Comparison of ENCODE assay signal across 36 cellular contexts in the genomic region with DNA sequence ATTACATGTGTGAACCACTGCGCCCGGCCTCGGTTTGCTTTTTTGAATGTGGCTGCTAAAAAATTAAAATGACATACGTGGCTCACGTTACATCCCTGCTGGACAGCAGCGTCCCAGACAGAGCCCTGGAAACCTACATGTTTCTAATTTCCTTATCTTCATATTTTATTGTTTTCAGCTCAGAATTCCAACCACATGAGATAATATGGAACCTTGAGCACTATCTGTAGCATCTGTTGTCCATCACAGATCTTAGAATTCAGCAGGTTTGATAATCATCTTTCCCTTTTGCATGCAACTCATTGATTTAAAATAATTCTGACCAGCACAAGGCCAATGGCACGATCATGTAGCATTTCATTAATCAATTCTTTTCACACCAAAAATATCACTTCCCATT. TPM values are rescaled to one million over a fixed set of nuclear protein-coding genes. Genes with fewer than 3 reads are reported as not detected.
"Had no signal": no experiment of that assay in that cellular context is flagged by ENCODE, and none has a peak within 500 bp of the region (broad histone marks: within the 10 kb centered on the region; RNA-seq: fewer than 3 reads in every experiment).

No MANE protein-coding gene starts in this region.

- H3K4me1 ChIP-seq: SJSA1 had no signal

- DNase-seq: activated CD4-positive, alpha-beta T cell treated with anti-CD3 and anti-CD28 coated beads for 36 hours; activated CD4-positive, alpha-beta T cell treated with anti-CD3 and anti-CD28 coated beads, Interleukin-2, amount 10 ng/mL, durations not matched to agents 7 days and 5 days; activated CD4-positive, alpha-beta T cell treated with anti-CD3 and anti-CD28 coated beads, Interleukin-2, amount 50 U/mL, for 48 hours; activated CD8-positive, alpha-beta memory T cell treated with anti-CD3 and anti-CD28 coated beads, Interleukin-2, amount 50 U/mL, for 4 hours; activated CD8-positive, alpha-beta T cell treated with anti-CD3 and anti-CD28 coated beads, Interleukin-2, amount 10 ng/mL, durations not matched to agents 7 days and 5 days; activated effector memory CD4-positive, alpha-beta T cell treated with Interleukin-2 at 50 U/mL for 16 hours; activated naive CD4-positive, alpha-beta T cell treated with anti-CD3 and anti-CD28 coated beads, Interleukin-2, amount 10 ng/mL, durations not matched to agents 7 days and 5 days; activated naive CD8-positive, alpha-beta T cell treated with anti-CD3 and anti-CD28 coated beads, Interleukin-2, amount 50 U/mL, for 24 hours; activated T-cell treated with anti-CD3 and anti-CD28 coated beads for 4 hours; activated T-cell treated with anti-CD3 and anti-CD28 coated beads, Interleukin-2, amount 50 U/mL, for 4 hours; anterior cingulate cortex; caudate nucleus; cerebellar nuclear complex; Kasumi-1; MG63; NCI-H1048; NCI-H1105 treated with DMSO at 0.1 percent for 48 hours; NCI-H1436; NCI-H1694; NCI-H2029; NCI-H510A; NCI-H526; NCI-H748 treated with DMSO at 0.1 percent for 48 hours; NK-92 treated with Interleukin-12 subunit alpha and Interleukin-12 subunit beta, amount 100 ng/mL, for 24 hours; PC-3; Peyer's patch; RPMI8226; SHP77 treated with DMSO at 0.1 percent for 48 hours; SW 1271; T-helper 1 cell had no signal

- H3K27ac ChIP-seq: SJSA1 had no signal

- H3K9me3 Mint-ChIP-seq: activated naive CD4-positive, alpha-beta T cell treated with anti-CD3 and anti-CD28 coated beads, Interleukin-2, amount 10 ng/mL, durations not matched to agents 7 days and 5 days; activated naive CD8-positive, alpha-beta T cell treated with anti-CD3 and anti-CD28 coated beads, Interleukin-2, amount 50 U/mL, for 24 hours; activated T-cell treated with anti-CD3 and anti-CD28 coated beads, Interleukin-2, amount 50 U/mL, for 4 hours; brain had no signal

- H3K27ac Mint-ChIP-seq: activated CD4-positive, alpha-beta T cell treated with anti-CD3 and anti-CD28 coated beads for 36 hours; activated CD4-positive, alpha-beta T cell treated with anti-CD3 and anti-CD28 coated beads, Interleukin-2, amount 10 ng/mL, durations not matched to agents 7 days and 5 days; activated CD8-positive, alpha-beta T cell treated with anti-CD3 and anti-CD28 coated beads, Interleukin-2, amount 10 ng/mL, durations not matched to agents 7 days and 5 days; activated naive CD4-positive, alpha-beta T cell treated with anti-CD3 and anti-CD28 coated beads, Interleukin-2, amount 10 ng/mL, durations not matched to agents 7 days and 5 days; activated naive CD8-positive, alpha-beta T cell; activated naive CD8-positive, alpha-beta T cell treated with anti-CD3 and anti-CD28 coated beads, Interleukin-2, amount 50 U/mL, for 24 hours had no signal

- ATAC-seq: activated CD4-positive, alpha-beta T cell treated with anti-CD3 and anti-CD28 coated beads for 36 hours; activated CD4-positive, CD25-positive, alpha-beta regulatory T cell treated with anti-CD3 and anti-CD28 coated beads, Interleukin-2, amount 50 U/mL, for 24 hours; activated CD8-positive, alpha-beta T cell treated with anti-CD3 and anti-CD28 coated beads, Interleukin-2, amount 10 ng/mL, durations not matched to agents 7 days and 5 days; activated naive CD8-positive, alpha-beta T cell treated with anti-CD3 and anti-CD28 coated beads, Interleukin-2, amount 50 U/mL, for 24 hours; activated T-cell treated with anti-CD3 and anti-CD28 coated beads, Interleukin-2, amount 50 U/mL, for 4 hours; PC-3 had no signal

- H3K36me3 Mint-ChIP-seq: activated naive CD4-positive, alpha-beta T cell treated with anti-CD3 and anti-CD28 coated beads, Interleukin-2, amount 10 ng/mL, durations not matched to agents 7 days and 5 days; activated naive CD8-positive, alpha-beta T cell; brain had no signal

- H3K9me3 ChIP-seq: MG63, Peyer's patch, SJSA1 had no signal

- H3K36me3 ChIP-seq: MG63, Peyer's patch, SJSA1 had no signal

- H3K27me3 ChIP-seq: MG63, Peyer's patch, SJSA1 had no signal

- H3K4me3 ChIP-seq: MG63, Peyer's patch, SJSA1 had no signal

- H3K4me3 Mint-ChIP-seq: activated CD4-positive, alpha-beta T cell treated with anti-CD3 and anti-CD28 coated beads for 36 hours; activated CD4-positive, alpha-beta T cell treated with anti-CD3 and anti-CD28 coated beads, Interleukin-2, amount 10 ng/mL, durations not matched to agents 7 days and 5 days; activated CD8-positive, alpha-beta T cell treated with anti-CD3 and anti-CD28 coated beads, Interleukin-2, amount 10 ng/mL, durations not matched to agents 7 days and 5 days; activated naive CD4-positive, alpha-beta T cell treated with anti-CD3 and anti-CD28 coated beads, Interleukin-2, amount 10 ng/mL, durations not matched to agents 7 days and 5 days; activated naive CD8-positive, alpha-beta T cell; activated naive CD8-positive, alpha-beta T cell treated with anti-CD3 and anti-CD28 coated beads, Interleukin-2, amount 50 U/mL, for 24 hours; activated T-cell treated with anti-CD3 and anti-CD28 coated beads, Interleukin-2, amount 50 U/mL, for 4 hours; brain had no signal

- H3K27me3 Mint-ChIP-seq: activated CD4-positive, alpha-beta T cell treated with anti-CD3 and anti-CD28 coated beads for 36 hours; activated naive CD8-positive, alpha-beta T cell; activated naive CD8-positive, alpha-beta T cell treated with anti-CD3 and anti-CD28 coated beads, Interleukin-2, amount 50 U/mL, for 24 hours; brain had no signal

RNA-seq across cellular contexts. Expression of a gene that starts 25.9 kb away (rescaled TPM):
- total RNA-seq: bronchial epithelial cell; PC-3; SJSA1; T-helper 2 cell treated with Interferon-gamma antibody and Interleukin-4, amounts not matched to agents 100 ng/mL and 5 ng/mL, for 36 hours had no signal
